ENCODE assay signal across 23 cellular contexts in the genomic region with DNA sequence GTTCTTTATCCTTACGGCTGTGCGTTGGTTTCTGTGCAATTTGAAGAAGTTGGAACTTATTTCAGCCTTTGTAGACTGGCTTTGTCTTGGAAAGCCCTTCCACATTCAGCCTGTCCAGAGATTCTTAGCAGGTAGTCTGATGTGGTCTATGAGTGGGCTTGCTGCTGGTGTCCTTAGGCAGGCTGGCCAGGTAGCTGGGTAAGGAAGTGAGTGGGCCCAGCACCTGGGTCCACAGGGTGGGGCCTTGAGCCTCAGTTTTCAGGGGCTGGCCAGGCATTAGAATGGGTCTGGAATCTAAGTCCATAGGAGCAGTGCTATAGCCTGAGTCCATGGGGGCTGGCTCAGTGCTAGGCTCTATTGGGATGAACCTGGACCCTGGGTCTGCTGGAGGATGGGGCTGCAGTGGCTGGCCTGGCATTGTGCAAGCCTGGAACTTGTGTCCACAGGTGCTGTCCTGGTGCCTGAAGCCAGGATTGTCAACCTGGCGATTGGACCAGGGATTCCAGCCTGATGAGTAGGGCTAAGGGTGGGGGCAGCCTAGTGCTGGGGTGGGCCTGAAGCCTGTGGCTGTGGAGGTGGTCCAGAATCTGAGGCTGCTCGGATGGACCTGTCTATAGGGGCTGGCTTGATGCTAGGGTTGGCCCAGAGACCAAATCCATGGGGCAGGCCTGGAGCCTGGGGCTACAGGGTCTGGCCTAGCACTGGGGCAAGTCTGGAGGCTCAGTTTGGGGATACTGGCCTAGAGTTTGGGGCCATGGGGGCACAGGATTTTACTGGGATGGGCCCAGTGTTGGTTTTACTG.
"Had no signal": no experiment of that assay in that cellular context is flagged by ENCODE, and none has a peak within 500 bp of the region (broad histone marks: within the 10 kb centered on the region; RNA-seq: fewer than 3 reads in every experiment).

No MANE protein-coding gene starts in this region.

- H3K4me1 Mint-ChIP-seq: activated naive CD8-positive, alpha-beta T cell treated with anti-CD3 and anti-CD28 coated beads, Interleukin-2, amount 10 ng/mL, durations not matched to agents 7 days and 5 days; immature natural killer cell had no signal

- H3K27ac ChIP-seq: lower lobe of right lung, prostate gland, thoracic aorta, upper lobe of left lung had no signal

- H3K4me3 ChIP-seq: lower lobe of right lung, prostate gland, thoracic aorta, upper lobe of left lung had no signal

- H3K4me1 ChIP-seq: lower lobe of right lung, prostate gland, upper lobe of left lung had no signal

- H3K9me3 Mint-ChIP-seq: activated naive CD8-positive, alpha-beta T cell treated with anti-CD3 and anti-CD28 coated beads, Interleukin-2, amount 10 ng/mL, durations not matched to agents 7 days and 5 days; activated T-cell treated with anti-CD3 and anti-CD28 coated beads, Interleukin-2, amount 50 U/mL, for 4 hours; activated T-helper 2 cell treated with anti-CD3 and anti-CD28 coated beads, Interferon-gamma antibody, Interleukin-2, Interleukin-4, amounts not matched to agents 10 μg/mL and 5 μg/mL and 100 μg/mL, durations not matched to agents 14 hours and 24 hours and 36 hours; immature natural killer cell had no signal

- H3K36me3 ChIP-seq: lower lobe of right lung, prostate gland, thoracic aorta, upper lobe of left lung had no signal

- H3K27ac Mint-ChIP-seq: activated naive CD8-positive, alpha-beta T cell treated with anti-CD3 and anti-CD28 coated beads, Interleukin-2, amount 10 ng/mL, durations not matched to agents 7 days and 5 days; activated T-helper 2 cell treated with anti-CD3 and anti-CD28 coated beads, Interferon-gamma antibody, Interleukin-2, Interleukin-4, amounts not matched to agents 10 μg/mL and 5 μg/mL and 100 μg/mL, durations not matched to agents 14 hours and 24 hours and 36 hours; immature natural killer cell had no signal

- DNase-seq: activated CD4-positive, alpha-beta T cell treated with anti-CD3 and anti-CD28 coated beads for 4 hours; activated CD4-positive, alpha-beta T cell treated with anti-CD3 and anti-CD28 coated beads, Interleukin-2, amount 50 U/mL, for 48 hours; activated CD4-positive, CD25-positive, alpha-beta regulatory T cell; activated CD8-positive, alpha-beta memory T cell treated with anti-CD3 and anti-CD28 coated beads, Interleukin-2, amount 50 U/mL, for 48 hours; activated naive CD4-positive, alpha-beta T cell treated with Interleukin-2 at 50 U/mL for 16 hours; activated naive CD8-positive, alpha-beta T cell treated with anti-CD3 and anti-CD28 coated beads, Interleukin-2, amount 10 ng/mL, durations not matched to agents 7 days and 5 days; activated T-cell treated with anti-CD3 and anti-CD28 coated beads, Interleukin-2, amount 50 U/mL, for 4 hours; amygdala; cortex of kidney; erythroblast; foreskin fibroblast; immature natural killer cell; lower lobe of right lung; naive thymus-derived CD4-positive, alpha-beta T cell; stimulated activated CD4-positive, alpha-beta T cell treated with anti-CD3 and anti-CD28 coated beads, Interleukin-4, amount 100 ng/mL, for 1 hour; stimulated activated naive CD4-positive, alpha-beta T cell treated with Interleukin-2 at 50 U/mL for 16 hours; T-helper 1 cell; T-helper 9 cell; upper lobe of left lung had no signal

- H3K4me3 Mint-ChIP-seq: activated naive CD8-positive, alpha-beta T cell treated with anti-CD3 and anti-CD28 coated beads, Interleukin-2, amount 10 ng/mL, durations not matched to agents 7 days and 5 days; activated T-cell treated with anti-CD3 and anti-CD28 coated beads, Interleukin-2, amount 50 U/mL, for 4 hours; immature natural killer cell; naive thymus-derived CD4-positive, alpha-beta T cell had no signal

- H3K27me3 Mint-ChIP-seq: activated naive CD8-positive, alpha-beta T cell treated with anti-CD3 and anti-CD28 coated beads, Interleukin-2, amount 10 ng/mL, durations not matched to agents 7 days and 5 days; naive thymus-derived CD4-positive, alpha-beta T cell had no signal

- ATAC-seq: activated T-cell treated with anti-CD3 and anti-CD28 coated beads, Interleukin-2, amount 50 U/mL, for 4 hours; left lobe of liver; lower lobe of right lung; naive thymus-derived CD4-positive, alpha-beta T cell had no signal

- H3K27me3 ChIP-seq: upper lobe of left lung had no signal

- H3K9me3 ChIP-seq: lower lobe of right lung, prostate gland, thoracic aorta had no signal
